1 cellular context compared by ENCODE assay signal in the genomic region with DNA sequence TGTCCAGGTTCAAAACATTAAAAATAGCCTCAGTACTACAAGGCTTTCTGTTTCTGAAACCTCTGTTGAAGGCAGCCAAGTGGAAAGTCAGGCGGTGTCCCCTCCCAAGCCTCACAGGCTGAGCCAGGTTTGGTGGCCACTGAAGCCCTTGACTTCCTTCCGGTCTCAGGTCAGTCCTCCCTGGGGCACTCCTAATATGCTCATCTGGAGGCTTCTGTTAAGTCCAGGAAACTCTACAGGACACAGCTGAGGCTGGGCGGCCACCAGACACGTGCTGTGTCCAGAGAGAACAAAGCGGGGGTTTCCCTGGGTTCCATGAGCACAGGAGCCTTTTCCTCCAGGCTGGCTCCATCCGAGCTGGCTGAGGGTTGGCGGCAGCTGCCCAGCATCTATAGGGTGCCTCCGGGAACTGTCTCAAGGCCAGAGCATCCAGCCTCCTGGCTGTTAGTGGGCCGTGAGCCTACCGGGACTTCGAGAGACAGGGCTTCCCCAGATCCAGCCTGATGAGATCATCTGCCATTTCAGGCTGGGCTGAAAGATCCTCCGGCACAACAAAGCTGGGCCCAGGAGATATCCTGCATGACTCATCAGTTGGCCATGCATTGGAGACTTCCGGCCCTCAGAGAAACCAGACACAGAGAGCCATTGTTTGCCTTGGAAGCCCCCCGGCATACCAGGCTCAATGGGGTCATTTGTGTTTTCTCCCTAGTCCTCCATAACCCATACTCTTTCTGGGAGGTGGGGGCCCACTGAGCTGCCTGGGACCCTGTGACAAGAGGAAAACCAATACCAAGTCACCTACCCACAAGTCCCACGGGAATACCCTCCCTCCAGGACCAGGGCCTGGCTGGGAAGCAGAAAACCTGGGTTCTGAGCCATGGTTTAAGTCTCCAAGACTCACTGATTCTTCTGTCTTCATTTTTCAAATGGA.
TF ChIP-seq lines count a peak whose summit lies in the region.

No MANE protein-coding gene starts in this region.

TF ChIP-seq in HepG2, 621 proteins besides CTCF, POLR2A, EP300 and RAD21 (continued from another document and continues in another):
- TF ChIP-seq, protein P1, sequence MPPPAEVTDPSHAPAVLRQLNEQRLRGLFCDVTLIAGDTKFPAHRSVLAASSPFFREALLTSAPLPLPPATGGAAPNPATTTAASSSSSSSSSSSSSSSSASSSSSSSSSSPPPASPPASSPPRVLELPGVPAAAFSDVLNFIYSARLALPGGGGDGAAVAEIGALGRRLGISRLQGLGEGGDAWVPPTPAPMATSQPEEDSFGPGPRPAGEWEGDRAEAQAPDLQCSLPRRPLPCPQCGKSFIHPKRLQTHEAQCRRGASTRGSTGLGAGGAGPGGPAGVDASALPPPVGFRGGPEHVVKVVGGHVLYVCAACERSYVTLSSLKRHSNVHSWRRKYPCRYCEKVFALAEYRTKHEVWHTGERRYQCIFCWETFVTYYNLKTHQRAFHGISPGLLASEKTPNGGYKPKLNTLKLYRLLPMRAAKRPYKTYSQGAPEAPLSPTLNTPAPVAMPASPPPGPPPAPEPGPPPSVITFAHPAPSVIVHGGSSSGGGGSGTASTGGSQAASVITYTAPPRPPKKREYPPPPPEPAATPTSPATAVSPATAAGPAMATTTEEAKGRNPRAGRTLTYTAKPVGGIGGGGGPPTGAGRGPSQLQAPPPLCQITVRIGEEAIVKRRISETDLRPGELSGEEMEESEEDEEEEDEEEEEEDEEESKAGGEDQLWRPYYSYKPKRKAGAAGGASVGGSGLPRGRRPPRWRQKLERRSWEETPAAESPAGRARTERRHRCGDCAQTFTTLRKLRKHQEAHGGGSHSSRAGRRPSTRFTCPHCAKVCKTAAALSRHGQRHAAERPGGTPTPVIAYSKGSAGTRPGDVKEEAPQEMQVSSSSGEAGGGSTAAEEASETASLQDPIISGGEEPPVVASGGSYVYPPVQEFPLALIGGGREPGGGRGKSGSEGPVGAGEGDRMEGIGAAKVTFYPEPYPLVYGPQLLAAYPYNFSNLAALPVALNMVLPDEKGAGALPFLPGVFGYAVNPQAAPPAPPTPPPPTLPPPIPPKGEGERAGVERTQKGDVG (CRISPR knock-in tag; IDR thresholded peaks at IDR 0.05; ENCODE audit: borderline replicate concordance) = peak; percentile 99
- TF ChIP-seq FLYWCH1 (CRISPR knock-in tag; IDR thresholded peaks at IDR 0.05) (0 out of 2 replicates have a peak, but pooled peaks have one; percentile 43), MIER3 (CRISPR knock-in tag; IDR thresholded peaks at IDR 0.05; ENCODE audit: borderline replicate concordance) (peak; percentile 96), BATF2 (CRISPR knock-in tag; IDR thresholded peaks at IDR 0.05) (no peak), NPAS2 (CRISPR knock-in tag; IDR thresholded peaks at IDR 0.05; ENCODE audit: borderline replicate concordance) (no peak), ZNF543 (CRISPR knock-in tag; IDR thresholded peaks at IDR 0.05) (peak; percentile 87), ZFAT (CRISPR knock-in tag; conservative IDR thresholded peaks at IDR 0.05) (no peak), ZFP36 (IDR thresholded peaks at IDR 0.05; ENCODE audit: borderline replicate concordance, low read depth, low read length, partially characterized antibody) (no peak), ARNT (IDR thresholded peaks at IDR 0.05) (no peak), KAT7 (CRISPR knock-in tag; IDR thresholded peaks at IDR 0.05; ENCODE audit: borderline replicate concordance) (peak; percentile 79; the same call in 1 of the 2 replicates), MEIS2 (CRISPR knock-in tag; IDR thresholded peaks at IDR 0.05) (peak; percentile 92), ZNF431 (CRISPR knock-in tag; IDR thresholded peaks at IDR 0.05; ENCODE audit: borderline replicate concordance, low read depth) (peak; percentile 97), ZNF713 (CRISPR knock-in tag; IDR thresholded peaks at IDR 0.05) (peak; percentile 85; the same call in 1 of the 2 replicates), CHD4 (IDR thresholded peaks at IDR 0.05; ENCODE audit: borderline replicate concordance, low read length) (peak; percentile 92), ZSCAN31 (CRISPR knock-in tag; IDR thresholded peaks at IDR 0.05; ENCODE audit: low read depth) (peak; percentile 95), POGZ (CRISPR knock-in tag; IDR thresholded peaks at IDR 0.05) (peak; percentile 71), KDM6A (CRISPR knock-in tag; IDR thresholded peaks at IDR 0.05; ENCODE audit: low read depth) (peak; percentile 70), ZNF446 (CRISPR knock-in tag; IDR thresholded peaks at IDR 0.05) (no peak), NCOA2 (CRISPR knock-in tag; IDR thresholded peaks at IDR 0.05) (peak; percentile 99), ISX (CRISPR knock-in tag; conservative IDR thresholded peaks at IDR 0.05) (no peak), ZNF280D (CRISPR knock-in tag; IDR thresholded peaks at IDR 0.05) (peak; percentile 97; the same call in 1 of the 2 replicates), HNRNPK (IDR thresholded peaks at IDR 0.05; ENCODE audit: low read depth, low read length, poor library complexity, severe bottlenecking) (no peak), ZNF580 (CRISPR knock-in tag; IDR thresholded peaks at IDR 0.05; ENCODE audit: borderline replicate concordance, low read depth) (peak; percentile 90; the same call in 1 of the 2 replicates), ZNF816 (CRISPR knock-in tag; IDR thresholded peaks at IDR 0.05; ENCODE audit: borderline replicate concordance) (no peak; the same call in 1 of the 2 replicates), ZNF773 (CRISPR knock-in tag; IDR thresholded peaks at IDR 0.05; ENCODE audit: borderline replicate concordance) (no peak), MIER2 (CRISPR knock-in tag; IDR thresholded peaks at IDR 0.05) (peak; percentile 77; the same call in 1 of the 2 replicates), TBX2 (CRISPR knock-in tag; IDR thresholded peaks at IDR 0.05; ENCODE audit: borderline replicate concordance) (peak; percentile 98), ZNF7 (CRISPR knock-in tag; IDR thresholded peaks at IDR 0.05) (peak; percentile 63), EHMT2 (IDR thresholded peaks at IDR 0.05; ENCODE audit: borderline replicate concordance, low read depth, low read length) (no peak), SMAD1 (CRISPR knock-in tag; IDR thresholded peaks at IDR 0.05; ENCODE audit: borderline replicate concordance, low read depth) (no peak; the same call in 1 of the 2 replicates), HNF4G (IDR thresholded peaks at IDR 0.05; ENCODE audit: borderline replicate concordance, low read depth, low read length) (no peak; the same call in 1 of the 2 replicates), HNF4G (CRISPR knock-in tag; IDR thresholded peaks at IDR 0.05; ENCODE audit: borderline replicate concordance, low read depth) (peak; percentile 81; the same call in 1 of the 2 replicates), FOXP1 (IDR thresholded peaks at IDR 0.05) (no peak), FOXP1 (CRISPR knock-in tag; IDR thresholded peaks at IDR 0.05) (peak; percentile 88), ZNF709 (CRISPR knock-in tag; IDR thresholded peaks at IDR 0.05) (peak; percentile 62), TMF1 (CRISPR knock-in tag; IDR thresholded peaks at IDR 0.05; ENCODE audit: low read depth) (no peak), TP53 (CRISPR knock-in tag; conservative IDR thresholded peaks at IDR 0.05) (peak; percentile 29), ADNP (CRISPR knock-in tag; IDR thresholded peaks at IDR 0.05) (no peak), NFKBIZ (CRISPR knock-in tag; IDR thresholded peaks at IDR 0.05) (peak; percentile 83; the same call in 1 of the 2 replicates), TEAD2 (CRISPR knock-in tag; IDR thresholded peaks at IDR 0.05) (no peak), SIN3B (IDR thresholded peaks at IDR 0.05; ENCODE audit: low read length) (no peak), AHDC1 (CRISPR knock-in tag; IDR thresholded peaks at IDR 0.05; ENCODE audit: borderline replicate concordance) (peak; percentile 89), TBP (CRISPR knock-in tag; IDR thresholded peaks at IDR 0.05) (no peak), ZBTB42 (CRISPR knock-in tag; IDR thresholded peaks at IDR 0.05) (peak; percentile 66; the same call in 1 of the 2 replicates), ZNF12 (CRISPR knock-in tag; IDR thresholded peaks at IDR 0.05) (0 out of 2 replicates have a peak, but pooled peaks have one; percentile 32), JARID2 (CRISPR knock-in tag; IDR thresholded peaks at IDR 0.05; ENCODE audit: insufficient replicate concordance) (no peak), U2AF2 (IDR thresholded peaks at IDR 0.05; ENCODE audit: low read depth, low read length) (no peak), KLF11 (CRISPR knock-in tag; IDR thresholded peaks at IDR 0.05) (peak; percentile 65; the same call in 1 of the 2 replicates), ZNF205 (CRISPR knock-in tag; IDR thresholded peaks at IDR 0.05) (peak; percentile 93)
- TF ChIP-seq, protein P2, sequence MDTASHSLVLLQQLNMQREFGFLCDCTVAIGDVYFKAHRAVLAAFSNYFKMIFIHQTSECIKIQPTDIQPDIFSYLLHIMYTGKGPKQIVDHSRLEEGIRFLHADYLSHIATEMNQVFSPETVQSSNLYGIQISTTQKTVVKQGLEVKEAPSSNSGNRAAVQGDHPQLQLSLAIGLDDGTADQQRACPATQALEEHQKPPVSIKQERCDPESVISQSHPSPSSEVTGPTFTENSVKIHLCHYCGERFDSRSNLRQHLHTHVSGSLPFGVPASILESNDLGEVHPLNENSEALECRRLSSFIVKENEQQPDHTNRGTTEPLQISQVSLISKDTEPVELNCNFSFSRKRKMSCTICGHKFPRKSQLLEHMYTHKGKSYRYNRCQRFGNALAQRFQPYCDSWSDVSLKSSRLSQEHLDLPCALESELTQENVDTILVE (CRISPR knock-in tag; IDR thresholded peaks at IDR 0.05) = peak; percentile 96
- TF ChIP-seq, protein P3, sequence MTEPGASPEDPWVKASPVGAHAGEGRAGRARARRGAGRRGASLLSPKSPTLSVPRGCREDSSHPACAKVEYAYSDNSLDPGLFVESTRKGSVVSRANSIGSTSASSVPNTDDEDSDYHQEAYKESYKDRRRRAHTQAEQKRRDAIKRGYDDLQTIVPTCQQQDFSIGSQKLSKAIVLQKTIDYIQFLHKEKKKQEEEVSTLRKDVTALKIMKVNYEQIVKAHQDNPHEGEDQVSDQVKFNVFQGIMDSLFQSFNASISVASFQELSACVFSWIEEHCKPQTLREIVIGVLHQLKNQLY (CRISPR knock-in tag; IDR thresholded peaks at IDR 0.05) = peak; percentile 96
